In the genomic region with DNA sequence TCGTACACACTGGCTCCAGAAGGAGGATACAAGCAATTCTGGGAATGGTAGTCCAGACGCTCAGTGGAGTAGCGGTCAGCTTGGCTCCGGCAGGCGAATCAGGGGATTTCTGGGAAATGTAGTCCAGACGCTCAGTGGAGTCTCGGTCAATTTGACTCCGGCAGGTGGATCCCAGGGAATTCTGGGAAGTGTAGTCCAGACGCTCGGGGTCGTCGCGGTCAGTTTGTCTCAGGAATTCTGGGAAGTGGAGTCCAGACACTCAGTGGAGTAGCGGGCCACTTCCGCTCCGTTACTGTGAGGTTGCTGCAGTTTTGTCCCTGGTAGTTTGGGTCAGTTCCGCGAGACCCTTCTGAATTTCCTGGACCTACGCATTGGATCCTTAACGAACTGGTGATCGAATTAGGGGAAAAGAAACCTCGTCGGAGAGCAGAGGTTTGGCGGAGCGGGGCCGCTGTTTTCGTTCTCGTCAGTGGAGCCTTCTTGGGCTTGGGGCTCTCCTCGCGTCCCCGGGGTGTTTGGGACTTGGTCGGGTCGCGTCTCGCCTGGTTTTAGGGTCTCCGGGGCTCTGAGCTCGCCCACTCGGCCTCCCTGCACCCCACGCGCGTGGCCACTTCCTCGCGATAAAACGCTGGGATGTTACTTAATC, we compare ENCODE assay signal across 8 cellular contexts. TPM values are rescaled to one million over a fixed set of nuclear protein-coding genes. Genes with fewer than 3 reads are reported as not detected.
DNase-seq lines count a peak whose midpoint lies in the region; ATAC-seq and TF ChIP-seq lines count a peak whose summit lies in the region.

A gene (plus strand): TSS at position 262 of the 646 bp plus-strand sequence. CDS start 2,429 bp downstream, outside the sequence.

- peak; percentile 98 for DNase-seq in NCI-H1694 (lab: John Stamatoyannopoulos, UW)
- DNase-seq in T-helper 2 cell treated with Interferon-gamma antibody and Interleukin-4, amounts not matched to agents 5 μg/mL and 100 μg/mL, for 36 hours (ENCODE audit: low spot score): peak; percentile 88
- DNase-seq in astrocyte of the hippocampus (ENCODE audit: low read depth, low spot score): peak; percentile 99
- peak; percentile 93 for DNase-seq in hepatic stellate cell (ENCODE audit: low spot score)
- DNase-seq in putamen (ENCODE audit: low spot score): peak; percentile 100
- peak in 1 of 2 donors; percentile 98 for DNase-seq in vagina (ENCODE audit: extremely low spot score in 2 of 2)

- ATAC-seq in GM18498 (IDR thresholded peaks at IDR 0.05; ENCODE audit: unreplicated experiment) (peak; percentile 91), HG02884 (IDR thresholded peaks at IDR 0.05; ENCODE audit: unreplicated experiment) (peak; percentile 91)

- H3K9me3 ChIP-seq in vagina: peaks cover 10% of the 10 kb centered on the region

- H3K27me3 ChIP-seq in vagina: no peaks in the 10 kb centered on the region

- intact Hi-C loops in vagina (cut with DNase I): loop anchor here (2.0 kb wide), 1 partner anchor 100 kb away; a partner anchor contains a TSS

- peak within 1 kb of the TSS; percentile 22 for H3K27ac ChIP-seq in vagina

- peaks cover 38% of the 10 kb centered on the region for H3K36me3 Mint-ChIP-seq in T-helper 2 cell treated with Interferon-gamma antibody and Interleukin-4, amounts not matched to agents 5 μg/mL and 100 μg/mL, for 36 hours (ENCODE audit: low read depth)

- peak within 1 kb of the TSS; percentile 92 for H3K27ac Mint-ChIP-seq in T-helper 2 cell treated with Interferon-gamma antibody and Interleukin-4, amounts not matched to agents 5 μg/mL and 100 μg/mL, for 36 hours

- TF ChIP-seq CTCF in vagina (IDR thresholded peaks at IDR 0.05): peak in 1 of 3 experiments; percentile 2

- H3K36me3 ChIP-seq in vagina: peaks cover 0 to 32% of the 10 kb centered on the region in 2 donors

- H3K4me3 Mint-ChIP-seq in T-helper 2 cell treated with Interferon-gamma antibody and Interleukin-4, amounts not matched to agents 5 μg/mL and 100 μg/mL, for 36 hours: peak within 1 kb of the TSS; percentile 100

- H3K27me3 Mint-ChIP-seq in T-helper 2 cell treated with Interferon-gamma antibody and Interleukin-4, amounts not matched to agents 5 μg/mL and 100 μg/mL, for 36 hours (ENCODE audit: low read depth): no peaks in the 10 kb centered on the region

- peaks cover 26% of the 10 kb centered on the region for H3K9me3 Mint-ChIP-seq in T-helper 2 cell treated with Interferon-gamma antibody and Interleukin-4, amounts not matched to agents 5 μg/mL and 100 μg/mL, for 36 hours

- H3K4me1 ChIP-seq in vagina: peaks cover 10% of the 10 kb centered on the region

- no peak for TF ChIP-seq POLR2A in vagina (IDR thresholded peaks at IDR 0.05)

- peak within 1 kb of the TSS; percentile 65 to 71 for H3K4me3 ChIP-seq in vagina

- H3K4me1 Mint-ChIP-seq in T-helper 2 cell treated with Interferon-gamma antibody and Interleukin-4, amounts not matched to agents 5 μg/mL and 100 μg/mL, for 36 hours (ENCODE audit: low read depth): peaks cover 15% of the 10 kb centered on the region

RNA-seq across cellular contexts. Expression of the gene that starts here (rescaled TPM):
- 3.7 TPM for total RNA-seq in vagina
